ENCODE assay signal across 16 cellular contexts in the genomic region with DNA sequence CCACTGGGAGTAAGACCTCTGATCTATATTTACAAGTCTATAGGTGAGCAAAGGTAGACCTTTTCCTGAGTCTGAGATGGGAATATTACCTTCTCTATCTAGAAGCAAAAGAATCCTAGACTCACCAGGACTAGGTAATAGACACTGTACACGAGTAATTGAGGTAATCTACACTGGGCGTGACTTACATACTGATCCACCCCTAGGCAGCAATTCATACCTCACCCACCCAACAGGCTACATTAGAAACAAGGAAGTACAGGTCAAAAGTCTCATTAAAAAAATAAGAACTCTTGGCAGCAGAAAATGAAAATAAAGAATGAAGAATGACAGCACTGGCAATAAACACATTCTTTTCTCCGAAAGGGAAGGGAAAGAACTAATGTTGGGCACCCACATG. TPM values are rescaled to one million over a fixed set of nuclear protein-coding genes. Genes with fewer than 3 reads are reported as not detected.
DNase-seq lines count a peak whose midpoint lies in the region; ATAC-seq and TF ChIP-seq lines count a peak whose summit lies in the region.
"Had no signal": no experiment of that assay in that cellular context is flagged by ENCODE, and none has a peak within 500 bp of the region (broad histone marks: within the 10 kb centered on the region; RNA-seq: fewer than 3 reads in every experiment).

No MANE protein-coding gene starts in this region.

- H3K36me3 Mint-ChIP-seq in natural killer cell, result no peaks in the 10 kb centered on the region
- H3K36me3 Mint-ChIP-seq in natural killer cell treated with Interleukin-12 subunit alpha and Interleukin-12 subunit beta and Interleukin-15 and Interleukin-18, amount 100 ng/mL, for 72 hours, result peaks cover 7% of the 10 kb centered on the region
- peaks cover 18% of the 10 kb centered on the region for H3K36me3 Mint-ChIP-seq in activated CD4-positive, alpha-beta memory T cell treated with anti-CD3 and anti-CD28 coated beads for 36 hours

- H3K9me3 Mint-ChIP-seq in natural killer cell, result no peaks in the 10 kb centered on the region
- H3K9me3 Mint-ChIP-seq in natural killer cell treated with Interleukin-12 subunit alpha and Interleukin-12 subunit beta and Interleukin-15 and Interleukin-18, amount 100 ng/mL, for 72 hours, result no peaks in the 10 kb centered on the region
- H3K9me3 Mint-ChIP-seq in activated CD4-positive, alpha-beta memory T cell treated with anti-CD3 and anti-CD28 coated beads for 36 hours, result peaks cover 5% of the 10 kb centered on the region
- H3K9me3 Mint-ChIP-seq: stimulated activated memory B cell treated with anti-CD40 and anti-IgM and Interleukin-4, amounts not matched to agents 10 μg/mL and 1 μg/mL and 100 μg/mL, for 72 hours had no signal

- DNase-seq in natural killer cell (no peak), mammary epithelial cell (peak; percentile 30), lung (ENCODE audit: low spot score) (no peak), A172 (ENCODE audit: low spot score) (no peak)
- DNase-seq in natural killer cell treated with Interleukin-12 subunit alpha and Interleukin-12 subunit beta and Interleukin-15 and Interleukin-18, amount 100 ng/mL, for 72 hours (ENCODE audit: low spot score), result no peak
- DNase-seq in activated CD4-positive, alpha-beta memory T cell treated with anti-CD3 and anti-CD28 coated beads for 36 hours, result no peak
- DNase-seq: activated CD4-positive, alpha-beta T cell treated with anti-CD3 and anti-CD28 coated beads, Interleukin-2, amount 50 U/mL, for 4 hours; activated naive CD8-positive, alpha-beta T cell treated with anti-CD3 and anti-CD28 coated beads for 36 hours; AML-193; mesenchymal stem cell; NCI-H2029 treated with DMSO at 0.1 percent for 48 hours; SHP77 treated with DMSO at 0.1 percent for 48 hours; stimulated activated CD4-positive, alpha-beta T cell treated with anti-CD3 and anti-CD28 coated beads, Interleukin-15, amount 100 ng/mL, for 24 hours had no signal

- peaks cover 83 to 84% of the 10 kb centered on the region in 2 donors for H3K4me1 Mint-ChIP-seq in natural killer cell
- H3K4me1 Mint-ChIP-seq in natural killer cell treated with Interleukin-12 subunit alpha and Interleukin-12 subunit beta and Interleukin-15 and Interleukin-18, amount 100 ng/mL, for 72 hours (ENCODE audit: low read depth in 2 of 2), result peaks cover 59 to 63% of the 10 kb centered on the region in 2 donors
- peaks cover 71% of the 10 kb centered on the region for H3K4me1 Mint-ChIP-seq in activated CD4-positive, alpha-beta memory T cell treated with anti-CD3 and anti-CD28 coated beads for 36 hours (ENCODE audit: low read depth)

- H3K27ac Mint-ChIP-seq in natural killer cell, result peak overlapping the region; percentile 7 to 48
- peak overlapping the region in 1 of 2 donors; percentile 1 for H3K27ac Mint-ChIP-seq in natural killer cell treated with Interleukin-12 subunit alpha and Interleukin-12 subunit beta and Interleukin-15 and Interleukin-18, amount 100 ng/mL, for 72 hours
- H3K27ac Mint-ChIP-seq in activated CD4-positive, alpha-beta memory T cell treated with anti-CD3 and anti-CD28 coated beads for 36 hours, result no peak overlapping the region
- H3K27ac Mint-ChIP-seq: activated naive CD8-positive, alpha-beta T cell treated with anti-CD3 and anti-CD28 coated beads for 36 hours; stimulated activated memory B cell treated with anti-CD40 and anti-IgM and Interleukin-4, amounts not matched to agents 10 μg/mL and 1 μg/mL and 100 μg/mL, for 72 hours had no signal

- peaks cover 100% of the 10 kb centered on the region for H3K79me2 ChIP-seq in mammary epithelial cell (ENCODE audit: insufficient read depth, low read length)

- peaks cover 7% of the 10 kb centered on the region for H3K9me3 ChIP-seq in mammary epithelial cell (replicated peaks; ENCODE audit: insufficient read depth, low read length)
- H3K9me3 ChIP-seq in lung (ENCODE audit: control insufficient read depth in 2 of 2, insufficient read depth in 1 of 2, low read length in 1 of 2), result no peaks in the 10 kb centered on the region

- H3K4me3 Mint-ChIP-seq in natural killer cell, result no peak overlapping the region
- H3K4me3 Mint-ChIP-seq in natural killer cell treated with Interleukin-12 subunit alpha and Interleukin-12 subunit beta and Interleukin-15 and Interleukin-18, amount 100 ng/mL, for 72 hours, result no peak overlapping the region
- H3K4me3 Mint-ChIP-seq in activated CD4-positive, alpha-beta memory T cell treated with anti-CD3 and anti-CD28 coated beads for 36 hours, result no peak overlapping the region
- H3K4me3 Mint-ChIP-seq: activated naive CD8-positive, alpha-beta T cell treated with anti-CD3 and anti-CD28 coated beads for 36 hours; stimulated activated memory B cell treated with anti-CD40 and anti-IgM and Interleukin-4, amounts not matched to agents 10 μg/mL and 1 μg/mL and 100 μg/mL, for 72 hours had no signal

- ATAC-seq in natural killer cell (peak in 2 of 3 donors; percentile 53 to 62), lung (ENCODE audit: insufficient read depth, low FRiP score) (peak; percentile 52), GM18517 (IDR thresholded peaks at IDR 0.05; ENCODE audit: unreplicated experiment) (no peak), HG03280 (IDR thresholded peaks at IDR 0.05; ENCODE audit: unreplicated experiment) (no peak)
- no peak for ATAC-seq in natural killer cell treated with Interleukin-12 subunit alpha and Interleukin-12 subunit beta and Interleukin-15 and Interleukin-18, amount 100 ng/mL, for 72 hours
- ATAC-seq: stimulated activated memory B cell treated with anti-CD40 and anti-IgM and Interleukin-4, amounts not matched to agents 10 μg/mL and 1 μg/mL and 100 μg/mL, for 72 hours had no signal

- in situ Hi-C loops in mammary epithelial cell (cut with MboI; ENCODE audit: low sequenced_read_pairs in 2 of 2), result no loop called here

- CTCF ChIA-PET in mammary epithelial cell (lab: Charles Lee; ENCODE audit: low non-redundant PET), result no interaction called here
- CTCF ChIA-PET in activated CD4-positive, alpha-beta memory T cell treated with anti-CD3 and anti-CD28 coated beads for 36 hours (lab: Charles Lee), result no interaction called here

- intact Hi-C loops in natural killer cell (cut with micrococcal nuclease), result no loop called here
- intact Hi-C loops in mammary epithelial cell (cut with micrococcal nuclease), result no loop called here
- intact Hi-C loops in activated CD4-positive, alpha-beta memory T cell treated with anti-CD3 and anti-CD28 coated beads for 36 hours (cut with micrococcal nuclease), result no loop called here

- H4K20me1 ChIP-seq in mammary epithelial cell (ENCODE audit: insufficient read depth, low read length), result peaks cover 7% of the 10 kb centered on the region

- H3K4me3 ChIP-seq in mammary epithelial cell (replicated peaks in 1 of 3; ENCODE audit: insufficient read depth in 1 of 3, low read depth in 2 of 3, low read length in 3 of 3) (no peak overlapping the region), lung (no peak overlapping the region)

- no peaks in the 10 kb centered on the region for H3K36me3 ChIP-seq in mammary epithelial cell (ENCODE audit: insufficient read depth, low read length)
- no peaks in the 10 kb centered on the region for H3K36me3 ChIP-seq in lung (ENCODE audit: control insufficient read depth in 2 of 2, insufficient read depth in 2 of 2, low read length in 2 of 2)

- H3K9ac ChIP-seq in mammary epithelial cell (ENCODE audit: insufficient read depth, low read length), result no peak overlapping the region

- no peak overlapping the region for H2AFZ ChIP-seq in mammary epithelial cell (ENCODE audit: low read depth, low read length)

- no peak overlapping the region for H3K4me2 ChIP-seq in mammary epithelial cell (ENCODE audit: insufficient read depth, low read depth, low read length)

- dilution Hi-C loops in mammary epithelial cell (cut with HindIII; ENCODE audit: low sequenced_read_pairs), result no loop called here

- BruUV-seq in mammary epithelial cell (replicated peaks; lab: Mats Ljungman, UMichigan), result no TSS peak

- TF ChIP-seq CTCF in natural killer cell (IDR thresholded peaks at IDR 0.05) (no peak), mammary epithelial cell (conservative IDR thresholded peaks at IDR 0.05 in 1 of 2, IDR thresholded peaks at IDR 0.05 in 1 of 2; ENCODE audit: extremely low read depth in 1 of 2, insufficient read depth in 1 of 2, low read depth in 1 of 2, low read length in 2 of 2) (no peak), lung (IDR thresholded peaks at IDR 0.05; ENCODE audit: control extremely low read depth, extremely low read depth) (no peak)

- H3K27me3 ChIP-seq in mammary epithelial cell (ENCODE audit: insufficient read depth, low read length), result no peaks in the 10 kb centered on the region
- H3K27me3 ChIP-seq in lung (ENCODE audit: control insufficient read depth, insufficient read depth), result no peaks in the 10 kb centered on the region

- WGBS in mammary epithelial cell (ENCODE audit: low coverage, missing lambda C conversion rate), result 26% methylated on average over 3 of the region's 3 CpGs
- WGBS in lung, 2 donors, result 21 to 24% methylated on average over 3 of the region's 3 CpGs

- POLR2A ChIA-PET in activated CD4-positive, alpha-beta memory T cell treated with anti-CD3 and anti-CD28 coated beads for 36 hours (lab: Charles Lee), result no interaction called here

- H3K4me1 ChIP-seq in mammary epithelial cell (ENCODE audit: insufficient read depth, low read length) (peaks cover 21% of the 10 kb centered on the region), lung (ENCODE audit: control insufficient read depth in 2 of 2, insufficient read depth in 2 of 2, low read length in 2 of 2) (peaks cover 6 to 42% of the 10 kb centered on the region in 2 donors)

- no peak overlapping the region for H3K27ac ChIP-seq in mammary epithelial cell (ENCODE audit: insufficient read depth, low read depth, low read length)
- no peak overlapping the region for H3K27ac ChIP-seq in lung (ENCODE audit: low read depth in 1 of 2, low read length in 1 of 2)

- H3K27me3 Mint-ChIP-seq in natural killer cell (ENCODE audit: low read depth in 2 of 2), result no peaks in the 10 kb centered on the region
- H3K27me3 Mint-ChIP-seq in natural killer cell treated with Interleukin-12 subunit alpha and Interleukin-12 subunit beta and Interleukin-15 and Interleukin-18, amount 100 ng/mL, for 72 hours, result no peaks in the 10 kb centered on the region
- H3K27me3 Mint-ChIP-seq in activated CD4-positive, alpha-beta memory T cell treated with anti-CD3 and anti-CD28 coated beads for 36 hours, result no peaks in the 10 kb centered on the region
- H3K27me3 Mint-ChIP-seq: activated naive CD8-positive, alpha-beta T cell treated with anti-CD3 and anti-CD28 coated beads for 36 hours; stimulated activated memory B cell treated with anti-CD40 and anti-IgM and Interleukin-4, amounts not matched to agents 10 μg/mL and 1 μg/mL and 100 μg/mL, for 72 hours had no signal

RNA-seq across cellular contexts. Expression of a gene that starts 7.6 kb away (rescaled TPM):
- total RNA-seq in natural killer cell, result 10 to 100 TPM; 88.8 to 92.6 (median 88.9) TPM
- total RNA-seq in natural killer cell treated with Interleukin-12 subunit alpha and Interleukin-12 subunit beta and Interleukin-15 and Interleukin-18, amount 100 ng/mL, for 72 hours, result 100 to 1,000 TPM; 134 to 163 TPM
- total RNA-seq in mammary epithelial cell, result 100 to 1,000 TPM; 153 to 183 TPM
- polyA plus RNA-seq in mammary epithelial cell, result 94.6 TPM
- 154 TPM for polyA minus RNA-seq in mammary epithelial cell
- total RNA-seq in lung, result 100 to 1,000 TPM in 1 of 2 donors, 10 to 100 TPM in 1; 83.5 to 186 TPM
- 10 to 100 TPM; 20.5 to 37.9 TPM for polyA plus RNA-seq in lung
- 195 and 258 TPM in 2 replicates for total RNA-seq in A172 (2014; rRNA removed; shearing (Covaris generic))
- total RNA-seq in activated CD4-positive, alpha-beta memory T cell treated with anti-CD3 and anti-CD28 coated beads for 36 hours, result 100 to 1,000 TPM; 154 to 155 TPM

Comparison
In these comparisons a context has a peak if more than half of its experiments do, and no peak if none do; other contexts are left out.
1. ATAC-seq: peak in natural killer cell (2 of 3) and lung (single experiment); none in natural killer cell treated with Interleukin-12 subunit alpha and Interleukin-12 subunit beta and Interleukin-15 and Interleukin-18, amount 100 ng/mL, for 72 hours (0 of 2), GM18517 (single experiment) and HG03280 (single experiment).